8 cellular contexts compared by ENCODE assay signal in genomic region chr16:70522216-70523000, GRCh38. TPM values are rescaled to one million over a fixed set of nuclear protein-coding genes. Genes with fewer than 3 reads are reported as not detected.
A peak's percentile ranks its signal among the peaks of the same experiment; 100 is the strongest.
DNase-seq lines count a peak whose midpoint lies in the region; ATAC-seq, FAIRE-seq and TF ChIP-seq lines count a peak whose summit lies in the region.

No MANE protein-coding gene starts in this region.

- H3K4me3 Mint-ChIP-seq in naive B cell, result peak overlapping the region; percentile 97 to 100 (median 99)

- no peaks in the 10 kb centered on the region for H3K9me3 Mint-ChIP-seq in naive B cell

- H3K36me3 ChIP-seq in BLaER1 treated with 17β-estradiol and CSF1 and Interleukin-3, amounts not matched to agents 10 nM and 100 nM, result peaks cover 26 to 39% (median 34%) of the 10 kb centered on the region in 11 experiments
- H3K36me3 ChIP-seq in bronchial epithelial cell (ENCODE audit: control insufficient read depth, insufficient read depth, low read length), result peaks cover 10% of the 10 kb centered on the region

- no peak for FAIRE-seq in bronchial epithelial cell (lab: Jason Lieb, UNC)

- peak overlapping the region; percentile 99 to 100 (median 99) for H3K27ac Mint-ChIP-seq in naive B cell

- peak overlapping the region; percentile 86 to 99 (median 96) for H3K9ac ChIP-seq in BLaER1 treated with 17β-estradiol and CSF1 and Interleukin-3, amounts not matched to agents 10 nM and 100 nM

- no peak for ATAC-seq in naive B cell (ENCODE audit: low read depth in 2 of 2)
- no peak for ATAC-seq in GM21360 (IDR thresholded peaks at IDR 0.05; ENCODE audit: unreplicated experiment)

- H3K4me3 ChIP-seq in BLaER1 treated with 17β-estradiol and CSF1 and Interleukin-3, amounts not matched to agents 10 nM and 100 nM, result peak overlapping the region; percentile 72 to 89 (median 82)
- H3K4me3 ChIP-seq in LNCaP clone FGC (ENCODE audit: low read depth, low read length) (peak overlapping the region; percentile 85), bronchial epithelial cell (ENCODE audit: low read depth, low read length) (peak overlapping the region; percentile 87)

- peaks cover 27 to 59% (median 36%) of the 10 kb centered on the region in 3 donors for H3K4me1 Mint-ChIP-seq in naive B cell

- no peak for DNase-seq in LNCaP clone FGC (ENCODE audit: low read depth)
- no peak for DNase-seq in bronchial epithelial cell (ENCODE audit: low read depth)
- DNase-seq in naive B cell, result peak; percentile 9
- DNase-seq in DMS53 treated with DMSO at 0.1 percent for 48 hours (lab: John Stamatoyannopoulos, UW; ENCODE audit: unreplicated experiment), result no peak
- DNase-seq in inferior parietal cortex (ENCODE audit: extremely low spot score), result no peak
- no peak for DNase-seq in dermis blood vessel endothelial cell

- H3K27ac ChIP-seq in BLaER1 treated with 17β-estradiol and CSF1 and Interleukin-3, amounts not matched to agents 10 nM and 100 nM, result peak overlapping the region; percentile 84 to 100 (median 96); a peak in 20 of 22 replicates

- no peaks in the 10 kb centered on the region for H3K27me3 Mint-ChIP-seq in naive B cell

- no peaks in the 10 kb centered on the region for H3K9me3 ChIP-seq in BLaER1 treated with 17β-estradiol and CSF1 and Interleukin-3, amounts not matched to agents 10 nM and 100 nM (replicated peaks in 1 of 11)

- peak overlapping the region; percentile 78 to 96 (median 87) for H3K4me2 ChIP-seq in BLaER1 treated with 17β-estradiol and CSF1 and Interleukin-3, amounts not matched to agents 10 nM and 100 nM

- TF ChIP-seq CTCF in LNCaP clone FGC (IDR thresholded peaks at IDR 0.05; ENCODE audit: control insufficient read depth, extremely low read depth, insufficient read depth), result no peak
- no peak for TF ChIP-seq CTCF in bronchial epithelial cell (IDR thresholded peaks at IDR 0.05; ENCODE audit: insufficient read depth, low read length, severe bottlenecking)

- H4K20me1 ChIP-seq in BLaER1 treated with 17β-estradiol and CSF1 and Interleukin-3, amounts not matched to agents 10 nM and 100 nM, result peaks cover 21 to 32% (median 26%) of the 10 kb centered on the region in 11 experiments; a peak in 20 of 22 replicates

- H3K27me3 ChIP-seq in BLaER1 treated with 17β-estradiol and CSF1 and Interleukin-3, amounts not matched to agents 10 nM and 100 nM, result no peaks in the 10 kb centered on the region
- H3K27me3 ChIP-seq in bronchial epithelial cell (ENCODE audit: control insufficient read depth, insufficient read depth, low read length), result no peaks in the 10 kb centered on the region

- H3K4me1 ChIP-seq in BLaER1 treated with 17β-estradiol and CSF1 and Interleukin-3, amounts not matched to agents 10 nM and 100 nM, result peaks cover 49 to 60% (median 57%) of the 10 kb centered on the region in 10 experiments

- peaks cover 18 to 19% of the 10 kb centered on the region in 2 donors for H3K36me3 Mint-ChIP-seq in naive B cell

RNA-seq across cellular contexts. Expression of gene COG4, which starts 0.9 kb away (rescaled TPM):
- total RNA-seq in bronchial epithelial cell (45.3 and 46.7 TPM in 2 replicates), dermis blood vessel endothelial cell (93.8 and 98.0 TPM in 2 replicates)
- polyA plus RNA-seq in naive B cell (ENCODE audit: low read depth in 6 of 6), result 10 to 100 TPM; 41.7 to 83.4 (median 51.2) TPM

RNA-seq across cellular contexts. Expression of gene SF3B3, which starts 1.2 kb away (rescaled TPM):
- 58.1 and 80.6 TPM in 2 replicates for total RNA-seq in bronchial epithelial cell
- 100 to 1,000 TPM in 1 of 6 donors, 10 to 100 TPM in 5; 29.3 to 136 (median 74.0) TPM for polyA plus RNA-seq in naive B cell (ENCODE audit: low read depth in 6 of 6)
- 96.3 and 148 TPM in 2 replicates for total RNA-seq in dermis blood vessel endothelial cell
